8 cellular contexts compared by ENCODE assay signal in genomic region chr5:56480305-56481146, GRCh38.
DNase-seq lines count a peak whose midpoint lies in the region; ATAC-seq and TF ChIP-seq lines count a peak whose summit lies in the region.

No MANE protein-coding gene starts in this region.

- ATAC-seq in GM18517 (IDR thresholded peaks at IDR 0.05; ENCODE audit: unreplicated experiment) (peak; percentile 38), GM21423 (IDR thresholded peaks at IDR 0.05; ENCODE audit: unreplicated experiment) (no peak)
- peak; percentile 20 to 29 for ATAC-seq in activated T-cell treated with anti-CD3 and anti-CD28 coated beads, Interleukin-2, amount 50 U/mL, for 4 hours

- H3K27me3 ChIP-seq in thyroid gland, result no peaks in the 10 kb centered on the region

- no peaks in the 10 kb centered on the region for H3K36me3 Mint-ChIP-seq in activated T-cell treated with anti-CD3 and anti-CD28 coated beads, Interleukin-2, amount 50 U/mL, for 4 hours (ENCODE audit: insufficient read depth)

- H3K9me3 ChIP-seq in thyroid gland, result no peaks in the 10 kb centered on the region

- no peaks in the 10 kb centered on the region for H3K9me3 Mint-ChIP-seq in activated T-cell treated with anti-CD3 and anti-CD28 coated beads, Interleukin-2, amount 50 U/mL, for 4 hours

- H3K4me1 ChIP-seq in thyroid gland, result peaks cover 30 to 42% of the 10 kb centered on the region in 2 donors

- H3K4me3 ChIP-seq in thyroid gland (replicated peaks in 1 of 3), result peak overlapping the region; percentile 22 to 67 (median 48)

- 7 to 8% methylated on average over 35 to 37 of the region's 51 CpGs for WGBS in thyroid gland, 2 donors

- H3K4me1 Mint-ChIP-seq in activated T-cell treated with anti-CD3 and anti-CD28 coated beads, Interleukin-2, amount 50 U/mL, for 4 hours (ENCODE audit: low read depth), result peaks cover 50% of the 10 kb centered on the region

- intact Hi-C loops in thyroid gland (cut with DNase I), result loop anchor here (10.0 kb wide), 1 partner anchor 206 kb away; no protein-coding TSS in a partner anchor

- H3K27me3 Mint-ChIP-seq in activated T-cell treated with anti-CD3 and anti-CD28 coated beads, Interleukin-2, amount 50 U/mL, for 4 hours (ENCODE audit: low read depth), result peaks cover 5% of the 10 kb centered on the region

- H3K4me3 Mint-ChIP-seq in activated T-cell treated with anti-CD3 and anti-CD28 coated beads, Interleukin-2, amount 50 U/mL, for 4 hours, result peak overlapping the region; percentile 76

- TF ChIP-seq POLR2A in thyroid gland (IDR thresholded peaks at IDR 0.05), result peak in 1 of 2 donors; percentile 35

- H3K27ac ChIP-seq in thyroid gland, result peak overlapping the region; percentile 95 to 99 (median 99)

- TF ChIP-seq CTCF in thyroid gland (IDR thresholded peaks at IDR 0.05), result no peak

- no peaks in the 10 kb centered on the region for H3K36me3 ChIP-seq in thyroid gland

- peak; percentile 56 for DNase-seq in HT-29 (ENCODE audit: low spot score)
- DNase-seq in activated T-cell treated with anti-CD3 and anti-CD28 coated beads, Interleukin-2, amount 50 U/mL, for 4 hours, result no peak
- DNase-seq in fibroblast of gingiva (ENCODE audit: low read depth), result peak; percentile 31
- peak; percentile 60 for DNase-seq in mucosa of gallbladder (ENCODE audit: low spot score)
- peak; percentile 60 to 67 for DNase-seq in thyroid gland
- no peak for DNase-seq in SIG-M5 treated with dmso at 0.1 percent for 504 hours (lab: John Stamatoyannopoulos, UW; ENCODE audit: unreplicated experiment)

Comparison
In these comparisons a context has a peak if more than half of its experiments do, and no peak if none do; other contexts are left out.
1. DNase-seq: peak in HT-29 (single experiment), fibroblast of gingiva (single experiment), mucosa of gallbladder (single experiment) and thyroid gland (2 of 2); none in activated T-cell treated with anti-CD3 and anti-CD28 coated beads, Interleukin-2, amount 50 U/mL, for 4 hours (single experiment) and SIG-M5 treated with dmso at 0.1 percent for 504 hours (single experiment).